In genomic region chr3:101803152-101803782, GRCh38 we compare ENCODE assay signal across 8 cellular contexts. TPM values are rescaled to one million over a fixed set of nuclear protein-coding genes. Genes with fewer than 3 reads are reported as not detected.
DNase-seq lines count a peak whose midpoint lies in the region; ATAC-seq and TF ChIP-seq lines count a peak whose summit lies in the region.

No MANE protein-coding gene starts in this region.

- H3K79me2 ChIP-seq in DND-41 (ENCODE audit: insufficient read depth, low read length): 0 out of 2 replicates have a peak, but pooled peaks cover 4% of the 10 kb centered on the region

- TF ChIP-seq CTCF in DND-41 (IDR thresholded peaks at IDR 0.05; ENCODE audit: borderline replicate concordance, extremely low read depth, low read length, poor library complexity, severe bottlenecking): peak; percentile 93
- peak; percentile 86 for TF ChIP-seq CTCF in epithelial cell of esophagus (IDR thresholded peaks at IDR 0.05; ENCODE audit: insufficient read depth, low read depth, low read length, missing control alignments)

- peak; percentile 46 for DNase-seq in DND-41
- peak; percentile 47 to 84 for DNase-seq in NCI-H526 (lab: John Stamatoyannopoulos, UW)
- peak; percentile 83 for DNase-seq in activated CD4-positive, alpha-beta T cell treated with anti-CD3 and anti-CD28 coated beads, Interleukin-2, amount 10 ng/mL, durations not matched to agents 7 days and 5 days
- DNase-seq in epithelial cell of esophagus (ENCODE audit: low read depth): peak; percentile 82
- DNase-seq in naive thymus-derived CD8-positive, alpha-beta T cell: peak in 9 of 10 donors; percentile 33 to 75 (median 61)
- no peak for DNase-seq in aorta

- no peak overlapping the region for H2AFZ ChIP-seq in DND-41 (ENCODE audit: low read depth, low read length)

- CTCF ChIA-PET in activated CD4-positive, alpha-beta T cell treated with anti-CD3 and anti-CD28 coated beads, Interleukin-2, amount 10 ng/mL, durations not matched to agents 7 days and 5 days (lab: Charles Lee): interaction anchor here (0.6 to 2.5 kb wide), 15 partner anchors 9 to 514 kb away, joined by 3 to 12 read pairs (median 6); no protein-coding TSS in a partner anchor

- no peaks in the 10 kb centered on the region for H3K9me3 ChIP-seq in DND-41 (ENCODE audit: insufficient read depth, low read length, severe bottlenecking)
- no peaks in the 10 kb centered on the region for H3K9me3 ChIP-seq in aorta (ENCODE audit: control insufficient read depth, low read length)

- peaks cover 37% of the 10 kb centered on the region for H3K36me3 Mint-ChIP-seq in activated CD4-positive, alpha-beta T cell treated with anti-CD3 and anti-CD28 coated beads, Interleukin-2, amount 10 ng/mL, durations not matched to agents 7 days and 5 days (ENCODE audit: low read depth)
- peaks cover 0 to 68% (median 19%) of the 10 kb centered on the region in 3 donors for H3K36me3 Mint-ChIP-seq in naive thymus-derived CD8-positive, alpha-beta T cell

- peak overlapping the region; percentile 66 for H3K27ac Mint-ChIP-seq in activated CD4-positive, alpha-beta T cell treated with anti-CD3 and anti-CD28 coated beads, Interleukin-2, amount 10 ng/mL, durations not matched to agents 7 days and 5 days
- peak overlapping the region in 9 of 10 donors; percentile 29 to 86 (median 63) for H3K27ac Mint-ChIP-seq in naive thymus-derived CD8-positive, alpha-beta T cell

- H3K4me3 Mint-ChIP-seq in activated CD4-positive, alpha-beta T cell treated with anti-CD3 and anti-CD28 coated beads, Interleukin-2, amount 10 ng/mL, durations not matched to agents 7 days and 5 days: no peak overlapping the region
- peak overlapping the region in 3 of 10 donors; percentile 16 to 57 (median 20) for H3K4me3 Mint-ChIP-seq in naive thymus-derived CD8-positive, alpha-beta T cell

- 77% methylated on average over 9 of the region's 9 CpGs for WGBS in aorta, 2 donors

- POLR2A ChIA-PET in activated CD4-positive, alpha-beta T cell treated with anti-CD3 and anti-CD28 coated beads, Interleukin-2, amount 10 ng/mL, durations not matched to agents 7 days and 5 days (lab: Charles Lee): no interaction called here
- POLR2A ChIA-PET in naive thymus-derived CD8-positive, alpha-beta T cell (lab: Charles Lee): interaction anchor here (0.6 to 2.4 kb wide), 6 partner anchors 17 to 422 kb away, joined by 3 to 8 read pairs (median 4); partner anchors contain the start of genes NFKBIZ and NXPE3

- no peaks in the 10 kb centered on the region for H3K4me1 ChIP-seq in DND-41 (ENCODE audit: insufficient read depth, low read length)
- H3K4me1 ChIP-seq in aorta (ENCODE audit: control insufficient read depth in 1 of 2, insufficient read depth in 2 of 2, low read length in 2 of 2): no peaks in the 10 kb centered on the region

- no peak overlapping the region for H3K9ac ChIP-seq in DND-41 (ENCODE audit: low read depth, low read length)

- no peaks in the 10 kb centered on the region for H3K27me3 ChIP-seq in DND-41 (ENCODE audit: insufficient read depth, low read length, poor library complexity)
- H3K27me3 ChIP-seq in aorta (ENCODE audit: control insufficient read depth in 1 of 2, insufficient read depth in 2 of 2, low read length in 1 of 2): no peaks in the 10 kb centered on the region

- H3K4me3 ChIP-seq in DND-41 (ENCODE audit: low read depth in 1 of 2, low read length in 2 of 2) (no peak overlapping the region), epithelial cell of esophagus (ENCODE audit: low read length) (no peak overlapping the region), aorta (ENCODE audit: low read length in 2 of 2) (no peak overlapping the region)

- no peaks in the 10 kb centered on the region for H3K9me3 Mint-ChIP-seq in activated CD4-positive, alpha-beta T cell treated with anti-CD3 and anti-CD28 coated beads, Interleukin-2, amount 10 ng/mL, durations not matched to agents 7 days and 5 days
- no peaks in the 10 kb centered on the region for H3K9me3 Mint-ChIP-seq in naive thymus-derived CD8-positive, alpha-beta T cell

- intact Hi-C loops in aorta (cut with DNase I): loop anchor here in 1 of 2 donors (2.0 kb wide), 1 partner anchor 422 kb away; no protein-coding TSS in a partner anchor

- H4K20me1 ChIP-seq in DND-41 (ENCODE audit: insufficient read depth, low read length): 0 out of 2 replicates have a peak, but pooled peaks cover 2% of the 10 kb centered on the region

- H3K4me1 Mint-ChIP-seq in activated CD4-positive, alpha-beta T cell treated with anti-CD3 and anti-CD28 coated beads, Interleukin-2, amount 10 ng/mL, durations not matched to agents 7 days and 5 days: peaks cover 18% of the 10 kb centered on the region
- peaks cover 9 to 40% (median 38%) of the 10 kb centered on the region in 4 donors for H3K4me1 Mint-ChIP-seq in naive thymus-derived CD8-positive, alpha-beta T cell

- no peak overlapping the region for H3K4me2 ChIP-seq in DND-41 (ENCODE audit: insufficient read depth, low read length)

- no peak overlapping the region for H3K27ac ChIP-seq in DND-41 (ENCODE audit: low read length)
- H3K27ac ChIP-seq in aorta (ENCODE audit: low read depth in 1 of 2, low read length in 2 of 2): no peak overlapping the region

- ATAC-seq in DND-41 (ENCODE audit: insufficient read depth, low read depth) (peak; percentile 100), GM21360 (IDR thresholded peaks at IDR 0.05; ENCODE audit: unreplicated experiment) (peak; percentile 92), HG03520 (IDR thresholded peaks at IDR 0.05; ENCODE audit: unreplicated experiment) (peak; percentile 94), aorta (ENCODE audit: low FRiP score) (peak; percentile 93)
- ATAC-seq in naive thymus-derived CD8-positive, alpha-beta T cell: peak; percentile 100

- H3K36me3 ChIP-seq in DND-41 (ENCODE audit: insufficient read depth, low read length) (peaks cover 34% of the 10 kb centered on the region), aorta (ENCODE audit: control insufficient read depth in 1 of 2, insufficient read depth in 2 of 2, low read length in 1 of 2) (no peaks in the 10 kb centered on the region)

- no peaks in the 10 kb centered on the region for H3K27me3 Mint-ChIP-seq in activated CD4-positive, alpha-beta T cell treated with anti-CD3 and anti-CD28 coated beads, Interleukin-2, amount 10 ng/mL, durations not matched to agents 7 days and 5 days
- no peaks in the 10 kb centered on the region for H3K27me3 Mint-ChIP-seq in naive thymus-derived CD8-positive, alpha-beta T cell

RNA-seq across cellular contexts. Expression of gene NXPE3, which starts 24.3 kb away (rescaled TPM):
- 10 to 100 TPM; 28.5 to 29.5 TPM for total RNA-seq in activated CD4-positive, alpha-beta T cell treated with anti-CD3 and anti-CD28 coated beads, Interleukin-2, amount 10 ng/mL, durations not matched to agents 7 days and 5 days
- 10 to 100 TPM; 38.3 to 40.0 TPM for total RNA-seq in naive thymus-derived CD8-positive, alpha-beta T cell
- 10 to 100 TPM; 32.5 to 61.0 (median 50.2) TPM for polyA plus RNA-seq in naive thymus-derived CD8-positive, alpha-beta T cell
- 10 to 100 TPM; 26.2 to 27.2 TPM for total RNA-seq in aorta
- 10 to 100 TPM in 1 of 2 donors, 1 to 10 TPM in 1; 6.4 to 10.1 TPM for polyA plus RNA-seq in aorta

RNA-seq across cellular contexts. Expression of gene NFKBIZ, which starts 46.0 kb away (rescaled TPM):
- 10 to 100 TPM; 33.7 to 37.7 TPM for total RNA-seq in activated CD4-positive, alpha-beta T cell treated with anti-CD3 and anti-CD28 coated beads, Interleukin-2, amount 10 ng/mL, durations not matched to agents 7 days and 5 days
- 100 to 1,000 TPM; 148 to 151 TPM for total RNA-seq in naive thymus-derived CD8-positive, alpha-beta T cell
- 10 to 100 TPM in 2 of 3 donors, 1 to 10 TPM in 1; 9.3 to 23.6 (median 20.2) TPM for polyA plus RNA-seq in naive thymus-derived CD8-positive, alpha-beta T cell
- total RNA-seq in aorta: 100 to 1,000 TPM; 109 to 198 TPM
- 10 to 100 TPM in 1 of 2 donors, 1 to 10 TPM in 1; 6.5 to 65.2 TPM for polyA plus RNA-seq in aorta

Comparison
In these comparisons a context has a peak if more than half of its experiments do, and no peak if none do; other contexts are left out.
1. DNase-seq: peak in DND-41 (single experiment), NCI-H526 (2 of 2), activated CD4-positive, alpha-beta T cell treated with anti-CD3 and anti-CD28 coated beads, Interleukin-2, amount 10 ng/mL, durations not matched to agents 7 days and 5 days (single experiment), epithelial cell of esophagus (single experiment) and naive thymus-derived CD8-positive, alpha-beta T cell (9 of 10); none in aorta (0 of 2).
2. Peak in every context shown above with its lines, with median percentiles within 50 percentile points of each other: ATAC-seq.